ENCODE assay signal across 9 cellular contexts in genomic region chr17:10119203-10120112, GRCh38.
DNase-seq lines count a peak whose midpoint lies in the region; ATAC-seq and TF ChIP-seq lines count a peak whose summit lies in the region.
"Had no signal": no experiment of that assay in that cellular context is flagged by ENCODE, and none has a peak within 500 bp of the region (broad histone marks: within the 10 kb centered on the region; RNA-seq: fewer than 3 reads in every experiment).

No MANE protein-coding gene starts in this region.

- no peaks in the 10 kb centered on the region for H3K9me2 ChIP-seq in PC-3 (replicated peaks; ENCODE audit: low read length)

- H3K4me1 ChIP-seq in PC-3 (ENCODE audit: insufficient read depth, low read length) (peaks cover 9% of the 10 kb centered on the region; the same call in 1 of the 2 replicates), heart left ventricle (peaks cover 0 to 96% (median 65%) of the 10 kb centered on the region in 12 donors)

- H3K4me3 ChIP-seq in PC-3 (ENCODE audit: low read length): no peak overlapping the region
- H3K4me3 ChIP-seq in heart left ventricle: no peak overlapping the region

- intact Hi-C loops in PC-3 (cut with micrococcal nuclease) (no loop called here), heart left ventricle (cut with DNase I) (loop anchor here in 3 of 10 donors (5.0 to 10.0 kb wide), 6 partner anchors 75 to 195 kb away; partner anchors contain the start of gene GAS7 (in 3 of the 3))

- no peaks in the 10 kb centered on the region for H3K36me3 ChIP-seq in PC-3 (ENCODE audit: low read depth, low read length)
- no peaks in the 10 kb centered on the region for H3K36me3 ChIP-seq in heart left ventricle

- DNase-seq in DMS53 (lab: John Stamatoyannopoulos, UW): peak; percentile 47
- DNase-seq in DMS53 treated with DMSO at 0.1 percent for 48 hours (lab: John Stamatoyannopoulos, UW; ENCODE audit: unreplicated experiment): no peak
- peak; percentile 90 for DNase-seq in PC-3
- peak in 3 of 5 donors; percentile 53 to 79 (median 77) for DNase-seq in heart left ventricle
- peak; percentile 26 for DNase-seq in stimulated activated naive CD8-positive, alpha-beta T cell treated with anti-CD3 and anti-CD28 coated beads, Interleukin-15, Interleukin-2, amounts not matched to agents 100 U/mL and 50 U/mL, for 24 hours
- DNase-seq in NCI-H1930 (lab: John Stamatoyannopoulos, UW): no peak
- DNase-seq in GM10266 (ENCODE audit: extremely low spot score): no peak
- no peak for DNase-seq in stimulated activated CD4-positive, alpha-beta T cell treated with anti-CD3 and anti-CD28 coated beads, Interleukin-4, amount 100 ng/mL, for 1 hour
- DNase-seq: 8988T had no signal

- peak; percentile 77 for ATAC-seq in PC-3
- ATAC-seq in heart left ventricle: no peak
- no peak for ATAC-seq in stimulated activated naive CD8-positive, alpha-beta T cell treated with anti-CD3 and anti-CD28 coated beads, Interleukin-15, Interleukin-2, amounts not matched to agents 100 U/mL and 50 U/mL, for 24 hours

- no TSS peak for BruUV-seq in PC-3 (replicated peaks; lab: Mats Ljungman, UMichigan)

- no peaks in the 10 kb centered on the region for H3K79me2 ChIP-seq in PC-3 (ENCODE audit: low read length)

- H3K9me3 ChIP-seq in PC-3 (ENCODE audit: low read length) (no peaks in the 10 kb centered on the region), heart left ventricle (no peaks in the 10 kb centered on the region)

- H3K27me3 ChIP-seq in PC-3 (ENCODE audit: low read length): peaks cover 22% of the 10 kb centered on the region; the same call in 1 of the 2 replicates
- no peaks in the 10 kb centered on the region for H3K27me3 ChIP-seq in heart left ventricle

- WGBS in heart left ventricle, 4 donors: 36 to 49% (median 42%) methylated on average over 8 to 9 of the region's 9 CpGs

- H3K27ac ChIP-seq in PC-3 (ENCODE audit: low read length) (no peak overlapping the region), heart left ventricle (peak overlapping the region in 10 of 12 donors; percentile 25 to 75 (median 54))

- CTCF ChIA-PET in PC-3 (lab: Charles Lee): no interaction called here

- H4K20me1 ChIP-seq in PC-3 (ENCODE audit: low read length): no peaks in the 10 kb centered on the region

- no peaks in the 10 kb centered on the region for H3F3A ChIP-seq in PC-3 (ENCODE audit: low read length, unreplicated experiment)

- TF ChIP-seq POLR2A in heart left ventricle (IDR thresholded peaks at IDR 0.05): no peak

- H2AFZ ChIP-seq in PC-3 (ENCODE audit: low read length): no peak overlapping the region

- TF ChIP-seq CTCF in PC-3 (conservative IDR thresholded peaks at IDR 0.05; ENCODE audit: low read depth, low read length) (no peak), heart left ventricle (IDR thresholded peaks at IDR 0.05) (no peak), GM10266 (IDR thresholded peaks at IDR 0.05; ENCODE audit: control insufficient read depth, insufficient read depth, low read depth, missing control alignments) (no peak)

- no peak overlapping the region; the same call in 1 of the 2 replicates for H3K4me2 ChIP-seq in PC-3 (ENCODE audit: low read length)

- POLR2A ChIA-PET in PC-3 (lab: Charles Lee; ENCODE audit: unreplicated experiment): no interaction called here

- H3K9ac ChIP-seq in PC-3 (ENCODE audit: low read length): no peak overlapping the region

Comparison
In these comparisons a context has a peak if more than half of its experiments do, and no peak if none do; other contexts are left out.
1. DNase-seq: peak in DMS53 (single experiment), PC-3 (single experiment), heart left ventricle (3 of 5) and stimulated activated naive CD8-positive, alpha-beta T cell treated with anti-CD3 and anti-CD28 coated beads, Interleukin-15, Interleukin-2, amounts not matched to agents 100 U/mL and 50 U/mL, for 24 hours (single experiment); none in DMS53 treated with DMSO at 0.1 percent for 48 hours (single experiment), NCI-H1930 (0 of 2), GM10266 (single experiment) and stimulated activated CD4-positive, alpha-beta T cell treated with anti-CD3 and anti-CD28 coated beads, Interleukin-4, amount 100 ng/mL, for 1 hour (single experiment).